21 cellular contexts compared by ENCODE assay signal in the genomic region with DNA sequence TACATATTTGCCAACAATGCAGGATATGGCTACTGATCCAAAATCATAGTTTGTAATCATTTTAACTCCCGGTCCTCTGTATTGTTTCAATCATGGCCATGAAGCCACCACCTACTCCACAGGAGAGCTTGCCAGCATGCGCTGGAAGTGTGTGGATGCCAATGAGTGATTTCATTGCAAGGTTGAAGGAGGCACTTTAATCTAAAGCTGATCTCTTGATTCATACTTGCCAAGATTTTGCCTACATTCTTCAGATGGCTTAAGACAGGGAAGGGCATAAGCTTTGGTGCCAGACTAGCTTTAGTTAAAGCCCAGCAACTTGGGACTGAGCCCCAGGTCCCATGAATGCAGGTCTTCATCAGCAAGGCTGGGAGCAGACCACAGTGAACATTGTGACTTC. TPM values are rescaled to one million over a fixed set of nuclear protein-coding genes. Genes with fewer than 3 reads are reported as not detected.
A peak's percentile ranks its signal among the peaks of the same experiment; 100 is the strongest.
DNase-seq lines count a peak whose midpoint lies in the region; ATAC-seq and TF ChIP-seq lines count a peak whose summit lies in the region.
"Had no signal": no experiment of that assay in that cellular context is flagged by ENCODE, and none has a peak within 500 bp of the region (broad histone marks: within the 10 kb centered on the region; RNA-seq: fewer than 3 reads in every experiment).

No MANE protein-coding gene starts in this region.

- no peak for TF ChIP-seq CTCF in osteoblast (IDR thresholded peaks at IDR 0.05; ENCODE audit: extremely low read depth, low read depth, low read length)
- no peak for TF ChIP-seq CTCF in upper lobe of right lung (IDR thresholded peaks at IDR 0.05)

- H4K20me1 ChIP-seq in osteoblast (ENCODE audit: insufficient read depth, low read length) = no peaks in the 10 kb centered on the region

- H3K4me3 ChIP-seq in osteoblast (ENCODE audit: insufficient read depth, low read length) = no peak overlapping the region
- H3K4me3 ChIP-seq in upper lobe of right lung = no peak overlapping the region
- H3K4me3 ChIP-seq: A549 had no signal

- H3K27ac ChIP-seq in osteoblast (ENCODE audit: low read depth, low read length) = no peak overlapping the region
- no peak overlapping the region for H3K27ac ChIP-seq in upper lobe of right lung
- no peak overlapping the region for H3K27ac ChIP-seq in caudate nucleus (ENCODE audit: low read depth, low read length)

- H2AFZ ChIP-seq in osteoblast (ENCODE audit: low read length) = peak overlapping the region; percentile 16

- H3K79me2 ChIP-seq in osteoblast (ENCODE audit: insufficient read depth, low read length) = no peaks in the 10 kb centered on the region

- H3K36me3 ChIP-seq in osteoblast (ENCODE audit: insufficient read depth, low read length) (no peaks in the 10 kb centered on the region), upper lobe of right lung (no peaks in the 10 kb centered on the region)
- H3K36me3 ChIP-seq: BE2C had no signal

- H3K27me3 ChIP-seq in osteoblast (ENCODE audit: insufficient read depth, low read length) = no peaks in the 10 kb centered on the region
- no peaks in the 10 kb centered on the region for H3K27me3 ChIP-seq in upper lobe of right lung

- no peak overlapping the region for H3K4me2 ChIP-seq in osteoblast (ENCODE audit: insufficient read depth, low read length)
- H3K4me2 ChIP-seq: A549 had no signal

- ATAC-seq in upper lobe of right lung = peak; percentile 50
- ATAC-seq in HG03108 (IDR thresholded peaks at IDR 0.05; ENCODE audit: unreplicated experiment) = no peak
- ATAC-seq: A549 had no signal

- H3K9me3 ChIP-seq in osteoblast (ENCODE audit: low read depth, low read length) (no peaks in the 10 kb centered on the region), upper lobe of right lung (no peaks in the 10 kb centered on the region)
- H3K9me3 ChIP-seq: A549, BE2C had no signal

- H3K4me1 ChIP-seq in osteoblast (ENCODE audit: insufficient read depth, low read length) (no peaks in the 10 kb centered on the region), upper lobe of right lung (no peaks in the 10 kb centered on the region)
- H3K4me1 ChIP-seq: BE2C had no signal

- intact Hi-C loops in upper lobe of right lung (cut with DNase I) = no loop called here

- DNase-seq in NCI-H226 = peak; percentile 57
- peak; percentile 41 for DNase-seq in dedifferentiated amniotic fluid mesenchymal stem cell (ENCODE audit: extremely low spot score)
- no peak for DNase-seq in osteoblast (ENCODE audit: insufficient read length, low spot score, missing footprints)
- no peak for DNase-seq in upper lobe of right lung
- no peak for DNase-seq in caudate nucleus (lab: John Stamatoyannopoulos, UW)
- DNase-seq in stimulated activated CD4-positive, alpha-beta T cell treated with anti-CD3 and anti-CD28 coated beads, Interleukin-4, amount 100 ng/mL, for 4 hours = no peak
- DNase-seq: BE2C, DMS53, GDM1, GOT3, HCEC 1CT, KG1, NCI-H1105, NCI-H1694, NCI-H2081 treated with DMSO at 0.1 percent for 48 hours, NCI-H2171 treated with DMSO at 0.1 percent for 48 hours, NCI-H446, NCI-H526, SHP77 had no signal

RNA-seq across cellular contexts. Expression of a gene that starts 58.8 kb away (rescaled TPM):
- 22.7 and 35.5 TPM in 2 replicates for total RNA-seq in osteoblast
- 24.5 TPM for total RNA-seq in upper lobe of right lung

Comparison
In these comparisons a context has a peak if more than half of its experiments do, and no peak if none do; other contexts are left out.
1. DNase-seq: peak in NCI-H226 (single experiment) and dedifferentiated amniotic fluid mesenchymal stem cell (single experiment); none in osteoblast (single experiment), upper lobe of right lung (single experiment), caudate nucleus (0 of 61) and stimulated activated CD4-positive, alpha-beta T cell treated with anti-CD3 and anti-CD28 coated beads, Interleukin-4, amount 100 ng/mL, for 4 hours (0 of 2).